Comparison of ENCODE assay signal across 20 cellular contexts in genomic region chr1:30787266-30787665, GRCh38. TPM values are rescaled to one million over a fixed set of nuclear protein-coding genes. Genes with fewer than 3 reads are reported as not detected.
A peak's percentile ranks its signal among the peaks of the same experiment; 100 is the strongest.
DNase-seq lines count a peak whose midpoint lies in the region; ATAC-seq, FAIRE-seq and TF ChIP-seq lines count a peak whose summit lies in the region.
"Had no signal": no experiment of that assay in that cellular context is flagged by ENCODE, and none has a peak within 500 bp of the region (broad histone marks: within the 10 kb centered on the region; RNA-seq: fewer than 3 reads in every experiment).

No MANE protein-coding gene starts in this region.

- H3K4me3 ChIP-seq in IMR-90 (ENCODE audit: insufficient read depth, low read depth, low read length) (no peak overlapping the region), H1 (ENCODE audit: extremely low read depth in 1 of 4, insufficient read depth in 2 of 4, low read depth in 3 of 4, low read length in 4 of 4) (no peak overlapping the region), neuronal stem cell (ENCODE audit: low read length in 2 of 2) (no peak overlapping the region)
- H3K4me3 ChIP-seq: PC-9, SK-N-MC had no signal

- TF ChIP-seq POLR2A in IMR-90 (IDR thresholded peaks at IDR 0.05; ENCODE audit: low read depth, low read length) (no peak), H1 (IDR thresholded peaks at IDR 0.05; ENCODE audit: control extremely low read depth in 1 of 2, low read depth in 2 of 2, low read length in 2 of 2) (no peak)

- no peak for TF ChIP-seq RAD21 in IMR-90 (IDR thresholded peaks at IDR 0.05; ENCODE audit: low read length)
- no peak for TF ChIP-seq RAD21 in H1 (IDR thresholded peaks at IDR 0.05 in 1 of 2, conservative IDR thresholded peaks at IDR 0.05 in 1 of 2; ENCODE audit: low read depth in 2 of 2, low read length in 2 of 2)

- no peak for TF ChIP-seq CTCF in Calu3 (IDR thresholded peaks at IDR 0.05; ENCODE audit: unreplicated experiment)
- TF ChIP-seq CTCF in IMR-90 (conservative IDR thresholded peaks at IDR 0.05; ENCODE audit: low read depth, low read length), result no peak
- TF ChIP-seq CTCF in H1 (IDR thresholded peaks at IDR 0.05; ENCODE audit: control extremely low read depth in 1 of 3, insufficient read depth in 1 of 3, low read depth in 1 of 3, low read length in 3 of 3), result no peak

- H3K4me2 ChIP-seq in IMR-90 (ENCODE audit: low read depth, low read length) (no peak overlapping the region), H1 (ENCODE audit: insufficient read depth in 1 of 2, low read depth in 2 of 2, low read length in 2 of 2) (no peak overlapping the region), neuronal stem cell (ENCODE audit: insufficient read depth, low read length, poor library complexity, severe bottlenecking) (no peak overlapping the region)
- H3K4me2 ChIP-seq: KMS-11, PC-9 had no signal

- intact Hi-C loops in Calu3 (cut with micrococcal nuclease; ENCODE audit: unreplicated experiment), result no loop called here
- intact Hi-C loops in IMR-90 (cut with micrococcal nuclease), result no loop called here

- H2BK5ac ChIP-seq in IMR-90 (ENCODE audit: low read depth, low read length, poor library complexity, severe bottlenecking) (no peak overlapping the region), H1 (ENCODE audit: low read depth, low read length) (no peak overlapping the region), neuronal stem cell (ENCODE audit: low read length) (peak overlapping the region; percentile 40)

- H4K5ac ChIP-seq in IMR-90 (ENCODE audit: low read depth, low read length), result no peak overlapping the region
- H4K5ac ChIP-seq in H1 (ENCODE audit: insufficient read length, low read depth, low read length), result no peak overlapping the region

- H3K36me3 Mint-ChIP-seq in Calu3 (ENCODE audit: insufficient read depth, unreplicated experiment), result no peaks in the 10 kb centered on the region

- no peaks in the 10 kb centered on the region for H3K4me1 ChIP-seq in IMR-90 (ENCODE audit: control insufficient read depth, insufficient read depth, low read length)
- peaks cover 0 to 4% (median 2%) of the 10 kb centered on the region in 4 experiments; a peak in 5 of 7 replicates for H3K4me1 ChIP-seq in H1 (replicated peaks in 1 of 4; ENCODE audit: control insufficient read depth in 3 of 4, insufficient read depth in 4 of 4, low read length in 3 of 4)
- H3K4me1 ChIP-seq in neuronal stem cell (ENCODE audit: control insufficient read depth in 2 of 2, insufficient read depth in 1 of 2, low read depth in 1 of 2, low read length in 2 of 2), result peaks cover 18 to 34% of the 10 kb centered on the region in 2 donors

- H3K9me1 ChIP-seq in IMR-90 (ENCODE audit: insufficient read depth, low read length), result no peaks in the 10 kb centered on the region; the same call in 1 of the 2 replicates

- H3K4me3 Mint-ChIP-seq in Calu3 (ENCODE audit: low read depth, unreplicated experiment), result no peak overlapping the region

- H4K20me1 ChIP-seq in IMR-90 (ENCODE audit: insufficient read depth, low read length) (no peaks in the 10 kb centered on the region; the same call in 1 of the 2 replicates), H1 (replicated peaks in 1 of 2; ENCODE audit: control insufficient read depth in 1 of 2, insufficient read depth in 2 of 2, low read length in 2 of 2) (no peaks in the 10 kb centered on the region)

- DNase-seq in Calu3 (no peak), IMR-90 (no peak), H1 (ENCODE audit: low read depth in 1 of 2, low spot score in 2 of 2) (no peak), neuronal stem cell (ENCODE audit: low spot score) (no peak)
- DNase-seq: ACHN, DMS 273 treated with DMSO at 0.1 percent for 48 hours, DND-41, NCI-H1417, NCI-H187, NCI-H2227 treated with DMSO at 0.1 percent for 48 hours, NCI-H524 treated with DMSO at 0.1 percent for 48 hours, PC-9 had no signal

- H3K4me1 Mint-ChIP-seq in Calu3 (ENCODE audit: low read depth, unreplicated experiment), result peaks cover 8% of the 10 kb centered on the region

- no peak overlapping the region for H2BK12ac ChIP-seq in H1 (ENCODE audit: low read depth, low read length)
- H2BK12ac ChIP-seq in neuronal stem cell (ENCODE audit: low read length), result peak overlapping the region; percentile 92

- no peak overlapping the region for H3K14ac ChIP-seq in IMR-90 (replicated peaks; ENCODE audit: low read depth, low read length)
- H3K14ac ChIP-seq in H1 (ENCODE audit: insufficient read length), result no peak overlapping the region
- peak overlapping the region; percentile 67 for H3K14ac ChIP-seq in neuronal stem cell (ENCODE audit: low read length)

- POLR2A ChIA-PET in IMR-90 (lab: Charles Lee; ENCODE audit: unreplicated experiment) (no interaction called here), H1 (lab: Charles Lee; ENCODE audit: partially characterized antibody) (interaction anchor here (0.7 kb wide), 1 partner anchor 49 kb away, joined by 3 read pairs; no protein-coding TSS in a partner anchor)

- H3K56ac ChIP-seq in IMR-90 (ENCODE audit: extremely low read depth, insufficient read depth, low read length) (no peak overlapping the region), H1 (replicated peaks; ENCODE audit: insufficient read length, low read depth, low read length) (no peak overlapping the region)

- dilution Hi-C loops in IMR-90 (cut with HindIII; ENCODE audit: low sequenced_read_pairs, unreplicated experiment), result no loop called here

- WGBS in IMR-90 (ENCODE audit: extremely low coverage in 2 of 2, insufficient read length in 1 of 2), 2 experiments, result 58% methylated on average over 4 of the region's 5 CpGs; no CpG with 5 or more reads in 1 of the 2 experiments
- WGBS in H1 (ENCODE audit: extremely low coverage in 1 of 2, insufficient coverage in 1 of 2, insufficient read length in 1 of 2, insufficient replicate concordance in 2 of 2, low coverage in 1 of 2, low lambda C conversion rate in 2 of 2, missing lambda C conversion rate in 1 of 2), 2 experiments, result 90% methylated on average over 5 of the region's 5 CpGs; no CpG with 5 or more reads in 1 of the 2 experiments
- WGBS in neuronal stem cell (ENCODE audit: extremely low coverage in 2 of 2, insufficient read length in 2 of 2, insufficient replicate concordance in 1 of 2), 2 donors, result no CpG with 5 or more reads among the region's 5 CpGs

- H3K18ac ChIP-seq in IMR-90 (ENCODE audit: low read depth, low read length) (no peak overlapping the region), H1 (ENCODE audit: extremely low read depth, low read length) (no peak overlapping the region), neuronal stem cell (ENCODE audit: low read length) (peak overlapping the region; percentile 93)

- H2AK5ac ChIP-seq in IMR-90 (ENCODE audit: low read depth, low read length), result no peak overlapping the region
- no peak overlapping the region for H2AK5ac ChIP-seq in H1 (ENCODE audit: low read depth, low read length)
- peak overlapping the region; percentile 4 for H2AK5ac ChIP-seq in neuronal stem cell (ENCODE audit: low read depth, low read length)

- peaks cover 54% of the 10 kb centered on the region for H3K27me3 Mint-ChIP-seq in Calu3 (ENCODE audit: unreplicated experiment)

- FAIRE-seq in H1 (lab: Jason Lieb, UNC), result no peak

- peaks cover 4% of the 10 kb centered on the region for H3K9me3 ChIP-seq in IMR-90 (ENCODE audit: control insufficient read depth, insufficient read depth, low read length)
- no peaks in the 10 kb centered on the region for H3K9me3 ChIP-seq in H1 (ENCODE audit: insufficient read depth in 2 of 2, low read depth in 1 of 2, low read length in 1 of 2)
- H3K9me3 ChIP-seq in neuronal stem cell (replicated peaks in 1 of 2; ENCODE audit: control insufficient read depth in 2 of 2, insufficient read depth in 1 of 2, low read depth in 1 of 2, low read length in 2 of 2), result no peaks in the 10 kb centered on the region

- TF ChIP-seq EP300 in H1 (IDR thresholded peaks at IDR 0.05; ENCODE audit: borderline replicate concordance in 1 of 2, low read depth in 2 of 2, low read length in 2 of 2), result no peak

- H2AK9ac ChIP-seq in IMR-90 (replicated peaks; ENCODE audit: low read depth, low read length, poor library complexity), result peak overlapping the region; percentile 55

- H3K27ac ChIP-seq in IMR-90 (ENCODE audit: insufficient read depth, low read length) (no peak overlapping the region), H1 (ENCODE audit: low read depth, low read length) (no peak overlapping the region), neuronal stem cell (replicated peaks; ENCODE audit: low read length) (no peak overlapping the region)
- H3K27ac ChIP-seq: C4-2B, KMS-11, PC-9, SK-N-MC had no signal

- H3K27me3 ChIP-seq in IMR-90 (ENCODE audit: control insufficient read depth, insufficient read depth, low read length) (peaks cover 21% of the 10 kb centered on the region), H1 (replicated peaks in 1 of 4; ENCODE audit: control insufficient read depth in 3 of 4, extremely low read depth in 1 of 4, insufficient read depth in 3 of 4, low read length in 3 of 4) (no peaks in the 10 kb centered on the region; a peak in 1 of 7 replicates), neuronal stem cell (ENCODE audit: control insufficient read depth in 3 of 3, insufficient read depth in 3 of 3, low read depth in 1 of 3, low read length in 3 of 3) (no peaks in the 10 kb centered on the region)

- H4K8ac ChIP-seq in IMR-90 (ENCODE audit: low read depth in 2 of 2, low read length in 2 of 2) (no peak overlapping the region), H1 (ENCODE audit: extremely low read depth, insufficient read depth, low read length) (no peak overlapping the region), neuronal stem cell (ENCODE audit: low read depth, low read length) (no peak overlapping the region)

- H4K91ac ChIP-seq in IMR-90 (ENCODE audit: insufficient read depth, low read depth, low read length) (no peak overlapping the region), H1 (replicated peaks; ENCODE audit: insufficient read length, low read length) (no peak overlapping the region), neuronal stem cell (ENCODE audit: low read depth, low read length, poor library complexity) (no peak overlapping the region)

- BruUV-seq in Calu3 (replicated peaks; lab: Mats Ljungman, UMichigan) (no TSS peak), IMR-90 (replicated peaks; lab: Mats Ljungman, UMichigan) (no TSS peak)

- H3K4ac ChIP-seq in IMR-90 (ENCODE audit: low read depth, low read length) (no peak overlapping the region), H1 (replicated peaks; ENCODE audit: insufficient read length, low read depth, low read length) (no peak overlapping the region), neuronal stem cell (ENCODE audit: low read length) (no peak overlapping the region)

- no peaks in the 10 kb centered on the region for H3K79me2 ChIP-seq in H1 (ENCODE audit: control insufficient read depth in 1 of 2, insufficient read depth in 2 of 2, low read length in 2 of 2)

- no peak for ATAC-seq in IMR-90 (ENCODE audit: low read depth)
- ATAC-seq in GM18519 (IDR thresholded peaks at IDR 0.05; ENCODE audit: low FRiP score, unreplicated experiment), result no peak
- no peak for ATAC-seq in GM19467 (IDR thresholded peaks at IDR 0.05; ENCODE audit: unreplicated experiment)
- no peak for ATAC-seq in HG03045 (IDR thresholded peaks at IDR 0.05; ENCODE audit: unreplicated experiment)
- ATAC-seq: HCT116 had no signal

- H3K9me3 Mint-ChIP-seq in Calu3 (ENCODE audit: low read depth, unreplicated experiment), result no peaks in the 10 kb centered on the region

- H2AFZ ChIP-seq in IMR-90 (replicated peaks; ENCODE audit: low read length, poor library complexity) (no peak overlapping the region), H1 (ENCODE audit: low read length) (no peak overlapping the region), neuronal stem cell (ENCODE audit: low read length) (peak overlapping the region; percentile 13)
- H2AFZ ChIP-seq: PC-9 had no signal

- H3K9ac ChIP-seq in IMR-90 (ENCODE audit: low read depth, low read length) (no peak overlapping the region), H1 (replicated peaks in 1 of 4; ENCODE audit: extremely low read depth in 1 of 4, low read depth in 3 of 4, low read length in 3 of 4) (no peak overlapping the region), neuronal stem cell (ENCODE audit: low read depth, low read length, poor library complexity) (no peak overlapping the region)
- H3K9ac ChIP-seq: KMS-11 had no signal

- H3K36me3 ChIP-seq in IMR-90 (ENCODE audit: control insufficient read depth, insufficient read depth, low read length) (no peaks in the 10 kb centered on the region), H1 (ENCODE audit: control insufficient read depth in 2 of 4, insufficient read depth in 4 of 4, low read length in 3 of 4) (no peaks in the 10 kb centered on the region), neuronal stem cell (replicated peaks in 1 of 2; ENCODE audit: control insufficient read depth in 2 of 2, insufficient read depth in 2 of 2, low read length in 2 of 2) (no peaks in the 10 kb centered on the region)

- CTCF ChIA-PET in Calu3 (lab: Charles Lee) (interaction anchor here (0.7 kb wide), 1 partner anchor 37 kb away, joined by 3 read pairs; no protein-coding TSS in a partner anchor), IMR-90 (lab: Yijun Ruan, JAX) (no interaction called here), H1 (lab: Charles Lee; ENCODE audit: partially characterized antibody) (interaction anchor here (17.9 to 51.2 kb wide), 3 partner anchors 16 to 134 kb away, joined by 329 to 1640 read pairs (median 1519); partner anchors contain the start of genes LAPTM5, MATN1 and SDC3)

- no peak overlapping the region for H2BK15ac ChIP-seq in IMR-90 (ENCODE audit: low read depth, low read length)
- 0 out of 2 replicates have a peak overlapping the region, but pooled peaks have one; percentile 72 for H2BK15ac ChIP-seq in H1 (ENCODE audit: low read length)
- peak overlapping the region; percentile 40 for H2BK15ac ChIP-seq in neuronal stem cell (ENCODE audit: low read length)

- H3K27ac Mint-ChIP-seq in Calu3 (ENCODE audit: unreplicated experiment), result peak overlapping the region; percentile 16

- H3K79me1 ChIP-seq in IMR-90 (ENCODE audit: low read depth in 1 of 2, low read length in 2 of 2) (no peaks in the 10 kb centered on the region), H1 (ENCODE audit: low read depth, low read length) (no peaks in the 10 kb centered on the region), neuronal stem cell (ENCODE audit: low read depth, low read length) (no peaks in the 10 kb centered on the region)

- H2BK20ac ChIP-seq in IMR-90 (ENCODE audit: low read depth, low read length) (no peak overlapping the region), H1 (ENCODE audit: low read length) (no peak overlapping the region)

- H2BK120ac ChIP-seq in IMR-90 (ENCODE audit: low read depth, low read length) (no peak overlapping the region), H1 (replicated peaks; ENCODE audit: low read depth, low read length) (no peak overlapping the region), neuronal stem cell (ENCODE audit: low read depth, low read length) (peak overlapping the region; percentile 87)

- no peaks in the 10 kb centered on the region for H3K23me2 ChIP-seq in H1 (ENCODE audit: low read depth, low read length)

- H3K23ac ChIP-seq in IMR-90 (ENCODE audit: low read depth, low read length) (no peak overlapping the region), H1 (ENCODE audit: insufficient read length) (no peak overlapping the region), neuronal stem cell (ENCODE audit: low read depth, low read length, poor library complexity) (no peak overlapping the region)

- in situ Hi-C loops in IMR-90 (cut with MboI; ENCODE audit: low sequenced_read_pairs), result no loop called here

RNA-seq across cellular contexts. Expression of gene LAPTM5, which starts 29.7 kb away (rescaled TPM):
- total RNA-seq in Calu3 (2022), result not detected in 2 replicates
- total RNA-seq in IMR-90 (2012; rRNA removed), result under 0.01 TPM in 1 of 2 replicates, not detected in the other
- polyA plus RNA-seq in IMR-90 (2012; rRNA removed), result 0.09 TPM in 2 replicates
- polyA plus RNA-seq in IMR-90 (2012; cell fraction: cytosol; rRNA removed), result 0.12 TPM in 1 of 2 replicates, not detected in the other
- 0.07 and 0.16 TPM in 2 replicates for polyA plus RNA-seq in IMR-90 (2012; cell fraction: nucleus; rRNA removed; ENCODE audit: low replicate concordance)
- total RNA-seq in H1 (2021; fragmentation: NEBNext Ultra II Directional; extraction: Animal tissue kit (Norgen Biotek cat#: 25700)), result 0.37 and 0.52 TPM in 2 replicates
- 0.77 and 1.4 TPM in 2 replicates for polyA plus RNA-seq in H1 (2011; rRNA removed)
- 0.83 TPM for polyA plus RNA-seq in H1 (2011; cell fraction: cytosol; rRNA removed)
- 0.46 TPM for polyA plus RNA-seq in H1 (2011; cell fraction: nucleus; rRNA removed)
- polyA plus RNA-seq in H1 (2012, experiment 1 of 2), result 0.39 to 0.60 TPM (median 0.52 TPM) in 3 of 4 replicates, not detected in the other
- 0.18 TPM for polyA plus RNA-seq in H1 (2012, experiment 2 of 2)
- 0.57 TPM for polyA plus RNA-seq in H1 (2013, experiment 1 of 2)
- 0.99 TPM for polyA plus RNA-seq in H1 (2013, experiment 2 of 2)
- 1.0 and 1.1 TPM in 2 replicates for polyA minus RNA-seq in H1 (2011; rRNA and poly(A)+ RNA removed)
- not detected for polyA minus RNA-seq in H1 (2011; cell fraction: cytosol; rRNA and poly(A)+ RNA removed)
- polyA minus RNA-seq in H1 (2011; cell fraction: nucleus; rRNA and poly(A)+ RNA removed), result 0.30 TPM
- polyA plus RNA-seq in neuronal stem cell (2013, experiment 1 of 2), result 0.15 TPM
- polyA plus RNA-seq in neuronal stem cell (2013, experiment 2 of 2), result 0.10 TPM
- total RNA-seq: G401 had no signal
